In the genomic region with DNA sequence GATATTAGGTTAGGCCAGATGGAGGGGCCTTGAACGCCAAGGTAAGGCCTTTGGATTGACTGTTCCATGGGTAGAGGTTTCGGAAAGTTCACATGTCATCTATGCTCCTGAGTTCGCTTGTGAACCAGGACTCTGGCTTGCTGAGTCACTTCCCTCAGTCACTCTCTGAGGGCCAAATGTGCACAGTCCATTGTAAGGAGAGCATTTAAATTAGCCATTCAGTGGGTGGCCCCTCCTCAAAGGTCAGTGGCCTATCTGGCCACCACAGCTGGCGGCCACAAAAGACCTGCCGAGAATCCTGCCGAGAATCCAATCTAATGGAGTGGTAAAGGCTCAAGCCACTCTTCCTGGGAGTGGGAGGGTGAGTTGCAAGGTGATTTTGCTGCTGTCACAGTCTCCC, we compare ENCODE assay signal across 2 cellular contexts.
TF ChIP-seq lines count a peak whose summit lies in the region.

No MANE protein-coding gene starts in this region.

TF ChIP-seq in HepG2, 621 proteins besides CTCF, POLR2A, EP300 and RAD21:
- no peak for TF ChIP-seq KDM5A (IDR thresholded peaks at IDR 0.05; ENCODE audit: borderline replicate concordance, low read length)
- no peak for TF ChIP-seq TBP (CRISPR knock-in tag; IDR thresholded peaks at IDR 0.05)
- TF ChIP-seq MEIS1 (CRISPR knock-in tag; IDR thresholded peaks at IDR 0.05; ENCODE audit: borderline replicate concordance): no peak
- no peak for TF ChIP-seq ZMYM4 (CRISPR knock-in tag; IDR thresholded peaks at IDR 0.05)
- no peak for TF ChIP-seq ZNF570 (CRISPR knock-in tag; IDR thresholded peaks at IDR 0.05; ENCODE audit: borderline replicate concordance)
- TF ChIP-seq, protein P1, sequence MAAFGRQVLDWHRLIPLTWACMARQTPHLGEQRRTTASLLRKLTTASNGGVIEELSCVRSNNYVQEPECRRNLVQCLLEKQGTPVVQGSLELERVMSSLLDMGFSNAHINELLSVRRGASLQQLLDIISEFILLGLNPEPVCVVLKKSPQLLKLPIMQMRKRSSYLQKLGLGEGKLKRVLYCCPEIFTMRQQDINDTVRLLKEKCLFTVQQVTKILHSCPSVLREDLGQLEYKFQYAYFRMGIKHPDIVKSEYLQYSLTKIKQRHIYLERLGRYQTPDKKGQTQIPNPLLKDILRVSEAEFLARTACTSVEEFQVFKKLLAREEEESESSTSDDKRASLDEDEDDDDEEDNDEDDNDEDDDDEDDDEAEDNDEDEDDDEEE (CRISPR knock-in tag; IDR thresholded peaks at IDR 0.05): no peak
- no peak for TF ChIP-seq ONECUT2 (CRISPR knock-in tag; IDR thresholded peaks at IDR 0.05)
- TF ChIP-seq ZKSCAN1 (IDR thresholded peaks at IDR 0.05; ENCODE audit: low read length): no peak
- TF ChIP-seq DMAP1 (CRISPR knock-in tag; IDR thresholded peaks at IDR 0.05): no peak
- no peak for TF ChIP-seq THAP7 (CRISPR knock-in tag; IDR thresholded peaks at IDR 0.05)
- TF ChIP-seq PAWR (CRISPR knock-in tag; IDR thresholded peaks at IDR 0.05; ENCODE audit: borderline replicate concordance): no peak
- TF ChIP-seq RBAK (CRISPR knock-in tag; IDR thresholded peaks at IDR 0.05): no peak
- TF ChIP-seq ZNF790 (CRISPR knock-in tag; IDR thresholded peaks at IDR 0.05; ENCODE audit: borderline replicate concordance): no peak
- TF ChIP-seq SMC3 (IDR thresholded peaks at IDR 0.05; ENCODE audit: low read length): no peak
- TF ChIP-seq ZNF512 (CRISPR knock-in tag; IDR thresholded peaks at IDR 0.05): no peak
- TF ChIP-seq, protein P2, sequence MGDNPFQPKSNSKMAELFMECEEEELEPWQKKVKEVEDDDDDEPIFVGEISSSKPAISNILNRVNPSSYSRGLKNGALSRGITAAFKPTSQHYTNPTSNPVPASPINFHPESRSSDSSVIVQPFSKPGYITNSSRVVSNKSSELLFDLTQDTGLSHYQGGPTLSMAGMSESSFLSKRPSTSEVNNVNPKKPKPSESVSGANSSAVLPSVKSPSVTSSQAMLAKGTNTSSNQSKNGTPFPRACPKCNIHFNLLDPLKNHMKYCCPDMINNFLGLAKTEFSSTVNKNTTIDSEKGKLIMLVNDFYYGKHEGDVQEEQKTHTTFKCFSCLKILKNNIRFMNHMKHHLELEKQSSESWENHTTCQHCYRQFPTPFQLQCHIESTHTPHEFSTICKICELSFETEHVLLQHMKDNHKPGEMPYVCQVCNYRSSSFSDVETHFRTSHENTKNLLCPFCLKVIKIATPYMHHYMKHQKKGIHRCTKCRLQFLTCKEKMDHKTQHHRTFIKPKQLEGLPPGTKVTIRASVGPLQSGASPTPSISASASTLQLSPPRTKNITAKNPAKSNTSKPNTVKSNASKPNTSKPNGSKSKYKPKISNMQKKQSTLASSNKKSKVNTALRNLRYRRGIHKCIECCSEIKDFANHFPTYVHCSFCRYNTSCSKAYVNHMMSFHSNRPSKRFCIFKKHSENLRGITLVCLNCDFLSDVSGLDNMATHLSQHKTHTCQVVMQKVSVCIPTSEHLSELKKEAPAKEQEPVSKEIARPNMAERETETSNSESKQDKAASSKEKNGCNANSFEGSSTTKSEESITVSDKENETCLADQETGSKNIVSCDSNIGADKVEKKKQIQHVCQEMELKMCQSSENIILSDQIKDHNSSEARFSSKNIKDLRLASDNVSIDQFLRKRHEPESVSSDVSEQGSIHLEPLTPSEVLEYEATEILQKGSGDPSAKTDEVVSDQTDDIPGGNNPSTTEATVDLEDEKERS (CRISPR knock-in tag; IDR thresholded peaks at IDR 0.05): no peak
- no peak for TF ChIP-seq ADNP (CRISPR knock-in tag; IDR thresholded peaks at IDR 0.05)

TF ChIP-seq in K562, 482 proteins besides CTCF, POLR2A, EP300 and RAD21 (continues in another document):
- TF ChIP-seq C11orf30 (IDR thresholded peaks at IDR 0.05; ENCODE audit: low read depth) (peak; percentile 76), KDM1A (IDR thresholded peaks at IDR 0.05) (peak; percentile 30 to 37; a peak in 2 of 4 replicates), NFE2 (IDR thresholded peaks at IDR 0.05; ENCODE audit: low read depth) (peak; percentile 89), PTTG1 (tag; IDR thresholded peaks at IDR 0.05; ENCODE audit: low read depth) (no peak), TAL1 (IDR thresholded peaks at IDR 0.05) (peak; percentile 42; the same call in 1 of the 2 replicates), MAFF (IDR thresholded peaks at IDR 0.05; ENCODE audit: low read length) (peak; percentile 25; the same call in 1 of the 2 replicates), ESRRA (IDR thresholded peaks at IDR 0.05; ENCODE audit: borderline replicate concordance, low read depth) (no peak; the same call in 1 of the 2 replicates), TFAP4 (CRISPR knock-in tag; IDR thresholded peaks at IDR 0.05; ENCODE audit: borderline replicate concordance) (peak; percentile 28; the same call in 1 of the 2 replicates), TEAD1 (CRISPR knock-in tag; IDR thresholded peaks at IDR 0.05) (no peak), MAFK (IDR thresholded peaks at IDR 0.05; ENCODE audit: low read length) (peak; percentile 45; the same call in 1 of the 2 replicates), PKNOX1 (IDR thresholded peaks at IDR 0.05) (peak; percentile 33; the same call in 1 of the 2 replicates)
- TF ChIP-seq, protein P3, sequence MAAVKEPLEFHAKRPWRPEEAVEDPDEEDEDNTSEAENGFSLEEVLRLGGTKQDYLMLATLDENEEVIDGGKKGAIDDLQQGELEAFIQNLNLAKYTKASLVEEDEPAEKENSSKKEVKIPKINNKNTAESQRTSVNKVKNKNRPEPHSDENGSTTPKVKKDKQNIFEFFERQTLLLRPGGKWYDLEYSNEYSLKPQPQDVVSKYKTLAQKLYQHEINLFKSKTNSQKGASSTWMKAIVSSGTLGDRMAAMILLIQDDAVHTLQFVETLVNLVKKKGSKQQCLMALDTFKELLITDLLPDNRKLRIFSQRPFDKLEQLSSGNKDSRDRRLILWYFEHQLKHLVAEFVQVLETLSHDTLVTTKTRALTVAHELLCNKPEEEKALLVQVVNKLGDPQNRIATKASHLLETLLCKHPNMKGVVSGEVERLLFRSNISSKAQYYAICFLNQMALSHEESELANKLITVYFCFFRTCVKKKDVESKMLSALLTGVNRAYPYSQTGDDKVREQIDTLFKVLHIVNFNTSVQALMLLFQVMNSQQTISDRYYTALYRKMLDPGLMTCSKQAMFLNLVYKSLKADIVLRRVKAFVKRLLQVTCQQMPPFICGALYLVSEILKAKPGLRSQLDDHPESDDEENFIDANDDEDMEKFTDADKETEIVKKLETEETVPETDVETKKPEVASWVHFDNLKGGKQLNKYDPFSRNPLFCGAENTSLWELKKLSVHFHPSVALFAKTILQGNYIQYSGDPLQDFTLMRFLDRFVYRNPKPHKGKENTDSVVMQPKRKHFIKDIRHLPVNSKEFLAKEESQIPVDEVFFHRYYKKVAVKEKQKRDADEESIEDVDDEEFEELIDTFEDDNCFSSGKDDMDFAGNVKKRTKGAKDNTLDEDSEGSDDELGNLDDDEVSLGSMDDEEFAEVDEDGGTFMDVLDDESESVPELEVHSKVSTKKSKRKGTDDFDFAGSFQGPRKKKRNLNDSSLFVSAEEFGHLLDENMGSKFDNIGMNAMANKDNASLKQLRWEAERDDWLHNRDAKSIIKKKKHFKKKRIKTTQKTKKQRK (IDR thresholded peaks at IDR 0.05; ENCODE audit: borderline replicate concordance, low read depth, low read length): no peak
- TF ChIP-seq, protein P4, sequence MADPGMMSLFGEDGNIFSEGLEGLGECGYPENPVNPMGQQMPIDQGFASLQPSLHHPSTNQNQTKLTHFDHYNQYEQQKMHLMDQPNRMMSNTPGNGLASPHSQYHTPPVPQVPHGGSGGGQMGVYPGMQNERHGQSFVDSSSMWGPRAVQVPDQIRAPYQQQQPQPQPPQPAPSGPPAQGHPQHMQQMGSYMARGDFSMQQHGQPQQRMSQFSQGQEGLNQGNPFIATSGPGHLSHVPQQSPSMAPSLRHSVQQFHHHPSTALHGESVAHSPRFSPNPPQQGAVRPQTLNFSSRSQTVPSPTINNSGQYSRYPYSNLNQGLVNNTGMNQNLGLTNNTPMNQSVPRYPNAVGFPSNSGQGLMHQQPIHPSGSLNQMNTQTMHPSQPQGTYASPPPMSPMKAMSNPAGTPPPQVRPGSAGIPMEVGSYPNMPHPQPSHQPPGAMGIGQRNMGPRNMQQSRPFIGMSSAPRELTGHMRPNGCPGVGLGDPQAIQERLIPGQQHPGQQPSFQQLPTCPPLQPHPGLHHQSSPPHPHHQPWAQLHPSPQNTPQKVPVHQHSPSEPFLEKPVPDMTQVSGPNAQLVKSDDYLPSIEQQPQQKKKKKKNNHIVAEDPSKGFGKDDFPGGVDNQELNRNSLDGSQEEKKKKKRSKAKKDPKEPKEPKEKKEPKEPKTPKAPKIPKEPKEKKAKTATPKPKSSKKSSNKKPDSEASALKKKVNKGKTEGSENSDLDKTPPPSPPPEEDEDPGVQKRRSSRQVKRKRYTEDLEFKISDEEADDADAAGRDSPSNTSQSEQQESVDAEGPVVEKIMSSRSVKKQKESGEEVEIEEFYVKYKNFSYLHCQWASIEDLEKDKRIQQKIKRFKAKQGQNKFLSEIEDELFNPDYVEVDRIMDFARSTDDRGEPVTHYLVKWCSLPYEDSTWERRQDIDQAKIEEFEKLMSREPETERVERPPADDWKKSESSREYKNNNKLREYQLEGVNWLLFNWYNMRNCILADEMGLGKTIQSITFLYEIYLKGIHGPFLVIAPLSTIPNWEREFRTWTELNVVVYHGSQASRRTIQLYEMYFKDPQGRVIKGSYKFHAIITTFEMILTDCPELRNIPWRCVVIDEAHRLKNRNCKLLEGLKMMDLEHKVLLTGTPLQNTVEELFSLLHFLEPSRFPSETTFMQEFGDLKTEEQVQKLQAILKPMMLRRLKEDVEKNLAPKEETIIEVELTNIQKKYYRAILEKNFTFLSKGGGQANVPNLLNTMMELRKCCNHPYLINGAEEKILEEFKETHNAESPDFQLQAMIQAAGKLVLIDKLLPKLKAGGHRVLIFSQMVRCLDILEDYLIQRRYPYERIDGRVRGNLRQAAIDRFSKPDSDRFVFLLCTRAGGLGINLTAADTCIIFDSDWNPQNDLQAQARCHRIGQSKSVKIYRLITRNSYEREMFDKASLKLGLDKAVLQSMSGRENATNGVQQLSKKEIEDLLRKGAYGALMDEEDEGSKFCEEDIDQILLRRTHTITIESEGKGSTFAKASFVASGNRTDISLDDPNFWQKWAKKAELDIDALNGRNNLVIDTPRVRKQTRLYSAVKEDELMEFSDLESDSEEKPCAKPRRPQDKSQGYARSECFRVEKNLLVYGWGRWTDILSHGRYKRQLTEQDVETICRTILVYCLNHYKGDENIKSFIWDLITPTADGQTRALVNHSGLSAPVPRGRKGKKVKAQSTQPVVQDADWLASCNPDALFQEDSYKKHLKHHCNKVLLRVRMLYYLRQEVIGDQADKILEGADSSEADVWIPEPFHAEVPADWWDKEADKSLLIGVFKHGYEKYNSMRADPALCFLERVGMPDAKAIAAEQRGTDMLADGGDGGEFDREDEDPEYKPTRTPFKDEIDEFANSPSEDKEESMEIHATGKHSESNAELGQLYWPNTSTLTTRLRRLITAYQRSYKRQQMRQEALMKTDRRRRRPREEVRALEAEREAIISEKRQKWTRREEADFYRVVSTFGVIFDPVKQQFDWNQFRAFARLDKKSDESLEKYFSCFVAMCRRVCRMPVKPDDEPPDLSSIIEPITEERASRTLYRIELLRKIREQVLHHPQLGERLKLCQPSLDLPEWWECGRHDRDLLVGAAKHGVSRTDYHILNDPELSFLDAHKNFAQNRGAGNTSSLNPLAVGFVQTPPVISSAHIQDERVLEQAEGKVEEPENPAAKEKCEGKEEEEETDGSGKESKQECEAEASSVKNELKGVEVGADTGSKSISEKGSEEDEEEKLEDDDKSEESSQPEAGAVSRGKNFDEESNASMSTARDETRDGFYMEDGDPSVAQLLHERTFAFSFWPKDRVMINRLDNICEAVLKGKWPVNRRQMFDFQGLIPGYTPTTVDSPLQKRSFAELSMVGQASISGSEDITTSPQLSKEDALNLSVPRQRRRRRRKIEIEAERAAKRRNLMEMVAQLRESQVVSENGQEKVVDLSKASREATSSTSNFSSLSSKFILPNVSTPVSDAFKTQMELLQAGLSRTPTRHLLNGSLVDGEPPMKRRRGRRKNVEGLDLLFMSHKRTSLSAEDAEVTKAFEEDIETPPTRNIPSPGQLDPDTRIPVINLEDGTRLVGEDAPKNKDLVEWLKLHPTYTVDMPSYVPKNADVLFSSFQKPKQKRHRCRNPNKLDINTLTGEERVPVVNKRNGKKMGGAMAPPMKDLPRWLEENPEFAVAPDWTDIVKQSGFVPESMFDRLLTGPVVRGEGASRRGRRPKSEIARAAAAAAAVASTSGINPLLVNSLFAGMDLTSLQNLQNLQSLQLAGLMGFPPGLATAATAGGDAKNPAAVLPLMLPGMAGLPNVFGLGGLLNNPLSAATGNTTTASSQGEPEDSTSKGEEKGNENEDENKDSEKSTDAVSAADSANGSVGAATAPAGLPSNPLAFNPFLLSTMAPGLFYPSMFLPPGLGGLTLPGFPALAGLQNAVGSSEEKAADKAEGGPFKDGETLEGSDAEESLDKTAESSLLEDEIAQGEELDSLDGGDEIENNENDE (IDR thresholded peaks at IDR 0.05; ENCODE audit: low read depth, low read length): no peak
- TF ChIP-seq, protein P5, sequence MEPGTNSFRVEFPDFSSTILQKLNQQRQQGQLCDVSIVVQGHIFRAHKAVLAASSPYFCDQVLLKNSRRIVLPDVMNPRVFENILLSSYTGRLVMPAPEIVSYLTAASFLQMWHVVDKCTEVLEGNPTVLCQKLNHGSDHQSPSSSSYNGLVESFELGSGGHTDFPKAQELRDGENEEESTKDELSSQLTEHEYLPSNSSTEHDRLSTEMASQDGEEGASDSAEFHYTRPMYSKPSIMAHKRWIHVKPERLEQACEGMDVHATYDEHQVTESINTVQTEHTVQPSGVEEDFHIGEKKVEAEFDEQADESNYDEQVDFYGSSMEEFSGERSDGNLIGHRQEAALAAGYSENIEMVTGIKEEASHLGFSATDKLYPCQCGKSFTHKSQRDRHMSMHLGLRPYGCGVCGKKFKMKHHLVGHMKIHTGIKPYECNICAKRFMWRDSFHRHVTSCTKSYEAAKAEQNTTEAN (CRISPR knock-in tag; IDR thresholded peaks at IDR 0.05): no peak
- TF ChIP-seq, protein P6, sequence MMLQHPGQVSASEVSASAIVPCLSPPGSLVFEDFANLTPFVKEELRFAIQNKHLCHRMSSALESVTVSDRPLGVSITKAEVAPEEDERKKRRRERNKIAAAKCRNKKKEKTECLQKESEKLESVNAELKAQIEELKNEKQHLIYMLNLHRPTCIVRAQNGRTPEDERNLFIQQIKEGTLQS (IDR thresholded peaks at IDR 0.05): peak; percentile 18; the same call in 1 of the 2 replicates
- TF ChIP-seq, protein P6 (CRISPR knock-in tag; conservative IDR thresholded peaks at IDR 0.05): no peak
